Comparison of ENCODE assay signal across 1 cellular context in genomic region chr6:35164868-35165267, GRCh38.
TF ChIP-seq lines count a peak whose summit lies in the region.

No MANE protein-coding gene starts in this region.

TF ChIP-seq in HepG2, 621 proteins besides CTCF, POLR2A, EP300 and RAD21:
- TF ChIP-seq ZMYM3 (CRISPR knock-in tag; IDR thresholded peaks at IDR 0.05) = peak; percentile 40; the same call in 1 of the 2 replicates
- TF ChIP-seq TAF15 (IDR thresholded peaks at IDR 0.05; ENCODE audit: low read depth, low read length, poor library complexity, severe bottlenecking) = no peak
- TF ChIP-seq ZNF629 (CRISPR knock-in tag; conservative IDR thresholded peaks at IDR 0.05) = peak; percentile 91
- TF ChIP-seq, protein P1, sequence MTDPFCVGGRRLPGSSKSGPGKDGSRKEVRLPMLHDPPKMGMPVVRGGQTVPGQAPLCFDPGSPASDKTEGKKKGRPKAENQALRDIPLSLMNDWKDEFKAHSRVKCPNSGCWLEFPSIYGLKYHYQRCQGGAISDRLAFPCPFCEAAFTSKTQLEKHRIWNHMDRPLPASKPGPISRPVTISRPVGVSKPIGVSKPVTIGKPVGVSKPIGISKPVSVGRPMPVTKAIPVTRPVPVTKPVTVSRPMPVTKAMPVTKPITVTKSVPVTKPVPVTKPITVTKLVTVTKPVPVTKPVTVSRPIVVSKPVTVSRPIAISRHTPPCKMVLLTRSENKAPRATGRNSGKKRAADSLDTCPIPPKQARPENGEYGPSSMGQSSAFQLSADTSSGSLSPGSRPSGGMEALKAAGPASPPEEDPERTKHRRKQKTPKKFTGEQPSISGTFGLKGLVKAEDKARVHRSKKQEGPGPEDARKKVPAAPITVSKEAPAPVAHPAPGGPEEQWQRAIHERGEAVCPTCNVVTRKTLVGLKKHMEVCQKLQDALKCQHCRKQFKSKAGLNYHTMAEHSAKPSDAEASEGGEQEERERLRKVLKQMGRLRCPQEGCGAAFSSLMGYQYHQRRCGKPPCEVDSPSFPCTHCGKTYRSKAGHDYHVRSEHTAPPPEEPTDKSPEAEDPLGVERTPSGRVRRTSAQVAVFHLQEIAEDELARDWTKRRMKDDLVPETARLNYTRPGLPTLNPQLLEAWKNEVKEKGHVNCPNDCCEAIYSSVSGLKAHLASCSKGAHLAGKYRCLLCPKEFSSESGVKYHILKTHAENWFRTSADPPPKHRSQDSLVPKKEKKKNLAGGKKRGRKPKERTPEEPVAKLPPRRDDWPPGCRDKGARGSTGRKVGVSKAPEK (CRISPR knock-in tag; IDR thresholded peaks at IDR 0.05; ENCODE audit: borderline replicate concordance) = 0 out of 2 replicates have a peak, but pooled peaks have one; percentile 55
